ENCODE assay signal across 1 cellular context in the genomic region with DNA sequence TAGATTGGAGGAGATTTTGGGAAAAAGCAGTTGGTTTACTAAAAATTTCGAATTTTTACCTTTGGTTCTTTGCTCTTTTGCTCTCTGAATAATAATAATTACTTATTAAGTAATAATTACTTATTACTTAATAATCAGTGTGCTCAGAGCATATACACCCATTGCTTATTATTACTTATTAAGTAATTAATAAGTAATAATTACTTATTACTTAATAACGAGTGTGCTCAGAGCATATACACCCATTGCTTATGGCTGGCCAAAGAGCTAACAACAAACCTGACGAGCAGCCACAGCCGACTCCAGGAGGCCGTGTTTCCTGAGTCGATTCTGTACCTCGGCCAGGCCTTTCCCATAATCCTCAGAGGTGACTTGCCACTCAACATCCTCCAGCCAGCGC.
TF ChIP-seq lines count a peak whose summit lies in the region.

No MANE protein-coding gene starts in this region.

TF ChIP-seq in K562, 482 proteins besides CTCF, POLR2A, EP300 and RAD21:
- TF ChIP-seq DACH1 (IDR thresholded peaks at IDR 0.05; ENCODE audit: partially characterized antibody) (peak; percentile 95), CBX8 (IDR thresholded peaks at IDR 0.05; ENCODE audit: borderline replicate concordance, extremely low read depth, low read depth, low read length, poor library complexity, severe bottlenecking) (no peak)
